In the genomic region with DNA sequence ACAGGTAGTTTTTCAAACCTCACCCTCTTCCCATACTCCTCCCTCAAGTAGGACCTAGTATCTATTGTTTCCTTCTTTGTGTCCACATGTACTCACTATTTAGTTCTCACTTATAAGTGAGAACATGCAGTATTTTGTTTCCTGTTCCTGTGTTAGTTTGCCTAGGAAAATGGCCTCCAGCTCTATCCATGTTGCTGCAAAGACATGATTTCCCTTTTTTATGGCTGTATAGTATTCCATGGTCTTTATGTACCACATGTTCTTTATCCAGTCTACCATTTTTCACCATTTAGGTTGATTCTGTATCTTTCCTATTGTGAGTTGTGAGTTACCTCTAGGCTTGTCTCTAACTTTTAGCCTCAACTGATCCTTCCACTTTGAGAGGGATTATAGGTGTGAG, we compare ENCODE assay signal across 20 cellular contexts.
DNase-seq lines count a peak whose midpoint lies in the region; ATAC-seq, FAIRE-seq and TF ChIP-seq lines count a peak whose summit lies in the region.
"Had no signal": no experiment of that assay in that cellular context is flagged by ENCODE, and none has a peak within 500 bp of the region (broad histone marks: within the 10 kb centered on the region; RNA-seq: fewer than 3 reads in every experiment).

No MANE protein-coding gene starts in this region.

- in situ Hi-C loops in IMR-90 (cut with MboI; ENCODE audit: low sequenced_read_pairs) = no loop called here

- H3K27ac Mint-ChIP-seq in activated CD4-positive, alpha-beta memory T cell treated with anti-CD3 and anti-CD28 coated beads, Interleukin-2, amount 10 ng/mL, durations not matched to agents 7 days and 5 days = no peak overlapping the region
- H3K27ac Mint-ChIP-seq: B cell; CD4-positive, alpha-beta T cell; CD8-positive, alpha-beta T cell had no signal

- H3K36me3 ChIP-seq in HEK293 (ENCODE audit: control insufficient read depth in 2 of 2, insufficient read depth in 1 of 2, low read length in 2 of 2) (no peaks in the 10 kb centered on the region), IMR-90 (ENCODE audit: control insufficient read depth, insufficient read depth, low read length) (peaks cover 1% of the 10 kb centered on the region; the same call in 1 of the 2 replicates), H1 (ENCODE audit: control insufficient read depth in 2 of 4, insufficient read depth in 4 of 4, low read length in 3 of 4) (no peaks in the 10 kb centered on the region)
- H3K36me3 ChIP-seq: BLaER1 treated with 17β-estradiol and CSF1 and Interleukin-3, amounts not matched to agents 10 nM and 100 nM had no signal

- no peaks in the 10 kb centered on the region for H3K9me1 ChIP-seq in IMR-90 (ENCODE audit: insufficient read depth, low read length)

- H3K4me1 ChIP-seq in HEK293 (ENCODE audit: control insufficient read depth, insufficient read depth, low read length) = no peaks in the 10 kb centered on the region
- H3K4me1 ChIP-seq in IMR-90 (ENCODE audit: control insufficient read depth, insufficient read depth, low read length) = no peaks in the 10 kb centered on the region
- H3K4me1 ChIP-seq in H1 (replicated peaks in 1 of 4; ENCODE audit: control insufficient read depth in 3 of 4, insufficient read depth in 4 of 4, low read length in 3 of 4) = no peaks in the 10 kb centered on the region; a peak in 1 of 7 replicates
- H3K4me1 ChIP-seq: A549; BLaER1 treated with 17β-estradiol and CSF1 and Interleukin-3, amounts not matched to agents 10 nM and 100 nM; Caco-2 had no signal

- TF ChIP-seq POLR2A in IMR-90 (IDR thresholded peaks at IDR 0.05; ENCODE audit: low read depth, low read length) (no peak), H1 (IDR thresholded peaks at IDR 0.05; ENCODE audit: control extremely low read depth in 1 of 2, low read depth in 2 of 2, low read length in 2 of 2) (no peak)

- POLR2A ChIA-PET in HEK293 (lab: Yijun Ruan, JAX) = no interaction called here
- POLR2A ChIA-PET in IMR-90 (lab: Charles Lee; ENCODE audit: unreplicated experiment) = no interaction called here
- POLR2A ChIA-PET in H1 (lab: Charles Lee; ENCODE audit: partially characterized antibody) = no interaction called here
- POLR2A ChIA-PET in activated CD4-positive, alpha-beta memory T cell treated with anti-CD3 and anti-CD28 coated beads, Interleukin-2, amount 10 ng/mL, durations not matched to agents 7 days and 5 days (lab: Charles Lee) = no interaction called here

- no peaks in the 10 kb centered on the region for H4K20me1 ChIP-seq in IMR-90 (ENCODE audit: insufficient read depth, low read length)
- H4K20me1 ChIP-seq in H1 (replicated peaks in 1 of 2; ENCODE audit: control insufficient read depth in 1 of 2, insufficient read depth in 2 of 2, low read length in 2 of 2) = no peaks in the 10 kb centered on the region
- H4K20me1 ChIP-seq: BLaER1 treated with 17β-estradiol and CSF1 and Interleukin-3, amounts not matched to agents 10 nM and 100 nM had no signal

- H3K27ac ChIP-seq in HEK293 (ENCODE audit: extremely low read depth, low read depth, low read length) (no peak overlapping the region), IMR-90 (ENCODE audit: insufficient read depth, low read length) (no peak overlapping the region), H1 (ENCODE audit: low read depth, low read length) (no peak overlapping the region)
- H3K27ac ChIP-seq: 22Rv1; A549; BLaER1 treated with 17β-estradiol and CSF1 and Interleukin-3, amounts not matched to agents 10 nM and 100 nM; C4-2B had no signal

- no peak overlapping the region for H3K4me3 Mint-ChIP-seq in activated CD4-positive, alpha-beta memory T cell treated with anti-CD3 and anti-CD28 coated beads, Interleukin-2, amount 10 ng/mL, durations not matched to agents 7 days and 5 days
- H3K4me3 Mint-ChIP-seq: B cell; CD4-positive, alpha-beta T cell; CD8-positive, alpha-beta T cell had no signal

- no peak for TF ChIP-seq EP300 in H1 (IDR thresholded peaks at IDR 0.05; ENCODE audit: borderline replicate concordance in 1 of 2, low read depth in 2 of 2, low read length in 2 of 2)

- TSS peak; percentile 8 for BruUV-seq in IMR-90 (replicated peaks; lab: Mats Ljungman, UMichigan)

- H2BK120ac ChIP-seq in IMR-90 (ENCODE audit: low read depth, low read length) (no peak overlapping the region), H1 (replicated peaks; ENCODE audit: low read depth, low read length) (no peak overlapping the region)

- H3K9me3 ChIP-seq in HEK293 (ENCODE audit: control insufficient read depth, insufficient read depth, low read depth, low read length) = no peaks in the 10 kb centered on the region
- no peaks in the 10 kb centered on the region; the same call in 1 of the 2 replicates for H3K9me3 ChIP-seq in IMR-90 (ENCODE audit: control insufficient read depth, insufficient read depth, low read length)
- H3K9me3 ChIP-seq in H1 (ENCODE audit: insufficient read depth in 2 of 2, low read depth in 1 of 2, low read length in 1 of 2) = peaks cover 0 to 3% of the 10 kb centered on the region in 2 experiments; a peak in 1 of 4 replicates
- H3K9me3 ChIP-seq: A549, Caco-2 had no signal

- no peak overlapping the region for H2BK15ac ChIP-seq in IMR-90 (ENCODE audit: low read depth, low read length)
- H2BK15ac ChIP-seq in H1 (ENCODE audit: low read length) = no peak overlapping the region

- dilution Hi-C loops in IMR-90 (cut with HindIII; ENCODE audit: low sequenced_read_pairs, unreplicated experiment) = no loop called here

- H3K9ac ChIP-seq in IMR-90 (ENCODE audit: low read depth, low read length) (no peak overlapping the region), H1 (replicated peaks in 1 of 4; ENCODE audit: extremely low read depth in 1 of 4, low read depth in 3 of 4, low read length in 3 of 4) (no peak overlapping the region)
- H3K9ac ChIP-seq: BLaER1 treated with 17β-estradiol and CSF1 and Interleukin-3, amounts not matched to agents 10 nM and 100 nM had no signal

- FAIRE-seq in H1 (lab: Jason Lieb, UNC) = no peak
- FAIRE-seq: A549, D721Med, G401.6, GM12891 had no signal

- H3K56ac ChIP-seq in IMR-90 (ENCODE audit: extremely low read depth, insufficient read depth, low read length) (no peak overlapping the region), H1 (replicated peaks; ENCODE audit: insufficient read length, low read depth, low read length) (no peak overlapping the region)

- H3K9me3 Mint-ChIP-seq in activated CD4-positive, alpha-beta memory T cell treated with anti-CD3 and anti-CD28 coated beads, Interleukin-2, amount 10 ng/mL, durations not matched to agents 7 days and 5 days = peaks cover 5% of the 10 kb centered on the region

- H3K23ac ChIP-seq in IMR-90 (ENCODE audit: low read depth, low read length) = no peak overlapping the region
- no peak overlapping the region for H3K23ac ChIP-seq in H1 (ENCODE audit: insufficient read length)

- no peak overlapping the region for H2BK5ac ChIP-seq in IMR-90 (ENCODE audit: low read depth, low read length, poor library complexity, severe bottlenecking)
- H2BK5ac ChIP-seq in H1 (ENCODE audit: low read depth, low read length) = no peak overlapping the region

- DNase-seq in IMR-90 = no peak
- DNase-seq in H1 (ENCODE audit: low read depth in 1 of 2, low spot score in 2 of 2) = no peak
- DNase-seq in activated CD4-positive, alpha-beta memory T cell treated with anti-CD3 and anti-CD28 coated beads, Interleukin-2, amount 10 ng/mL, durations not matched to agents 7 days and 5 days = no peak
- DNase-seq: AML-193; Caco-2; Calu3; CD4-positive, alpha-beta T cell; CD8-positive, alpha-beta T cell; DMS79 treated with DMSO at 0.1 percent for 48 hours; GF-D8 had no signal

- CTCF ChIA-PET in HEK293 (lab: Yijun Ruan, JAX) = interaction anchor here (0.6 to 0.7 kb wide), 2 partner anchors 38 to 63 kb away, joined by 3 read pairs; no protein-coding TSS in a partner anchor
- CTCF ChIA-PET in IMR-90 (lab: Yijun Ruan, JAX) = no interaction called here
- CTCF ChIA-PET in H1 (lab: Charles Lee; ENCODE audit: partially characterized antibody) = no interaction called here
- CTCF ChIA-PET in activated CD4-positive, alpha-beta memory T cell treated with anti-CD3 and anti-CD28 coated beads, Interleukin-2, amount 10 ng/mL, durations not matched to agents 7 days and 5 days (lab: Charles Lee) = no interaction called here

- no peak overlapping the region for H3K4ac ChIP-seq in IMR-90 (ENCODE audit: low read depth, low read length)
- no peak overlapping the region for H3K4ac ChIP-seq in H1 (replicated peaks; ENCODE audit: insufficient read length, low read depth, low read length)

- H3K4me2 ChIP-seq in IMR-90 (ENCODE audit: low read depth, low read length) = no peak overlapping the region
- H3K4me2 ChIP-seq in H1 (ENCODE audit: insufficient read depth in 1 of 2, low read depth in 2 of 2, low read length in 2 of 2) = no peak overlapping the region
- H3K4me2 ChIP-seq: A549; BLaER1 treated with 17β-estradiol and CSF1 and Interleukin-3, amounts not matched to agents 10 nM and 100 nM had no signal

- no peak overlapping the region for H2AK9ac ChIP-seq in IMR-90 (replicated peaks; ENCODE audit: low read depth, low read length, poor library complexity)

- H3K4me3 ChIP-seq in HEK293 (ENCODE audit: low read depth, low read length) (no peak overlapping the region), IMR-90 (ENCODE audit: insufficient read depth, low read depth, low read length) (no peak overlapping the region), H1 (ENCODE audit: extremely low read depth in 1 of 4, insufficient read depth in 2 of 4, low read depth in 3 of 4, low read length in 4 of 4) (no peak overlapping the region)
- H3K4me3 ChIP-seq: A549; BLaER1 treated with 17β-estradiol and CSF1 and Interleukin-3, amounts not matched to agents 10 nM and 100 nM had no signal

- no peaks in the 10 kb centered on the region for H3K79me2 ChIP-seq in H1 (ENCODE audit: control insufficient read depth in 1 of 2, insufficient read depth in 2 of 2, low read length in 2 of 2)

- H3K27me3 ChIP-seq in IMR-90 (ENCODE audit: control insufficient read depth, insufficient read depth, low read length) = no peaks in the 10 kb centered on the region
- no peaks in the 10 kb centered on the region for H3K27me3 ChIP-seq in H1 (replicated peaks in 1 of 4; ENCODE audit: control insufficient read depth in 3 of 4, extremely low read depth in 1 of 4, insufficient read depth in 3 of 4, low read length in 3 of 4)
- H3K27me3 ChIP-seq: BLaER1 treated with 17β-estradiol and CSF1 and Interleukin-3, amounts not matched to agents 10 nM and 100 nM had no signal

- H2AFZ ChIP-seq in IMR-90 (replicated peaks; ENCODE audit: low read length, poor library complexity) (no peak overlapping the region), H1 (ENCODE audit: low read length) (no peak overlapping the region)

- no peak overlapping the region for H3K18ac ChIP-seq in IMR-90 (ENCODE audit: low read depth, low read length)
- H3K18ac ChIP-seq in H1 (ENCODE audit: extremely low read depth, low read length) = no peak overlapping the region

- no peaks in the 10 kb centered on the region for H3K4me1 Mint-ChIP-seq in activated CD4-positive, alpha-beta memory T cell treated with anti-CD3 and anti-CD28 coated beads, Interleukin-2, amount 10 ng/mL, durations not matched to agents 7 days and 5 days
- H3K4me1 Mint-ChIP-seq: B cell had no signal

- no peak for TF ChIP-seq CTCF in HEK293 (tag by site-specific recombination; IDR thresholded peaks at IDR 0.05)
- TF ChIP-seq CTCF in IMR-90 (conservative IDR thresholded peaks at IDR 0.05; ENCODE audit: low read depth, low read length) = no peak
- no peak for TF ChIP-seq CTCF in H1 (IDR thresholded peaks at IDR 0.05; ENCODE audit: control extremely low read depth in 1 of 3, insufficient read depth in 1 of 3, low read depth in 1 of 3, low read length in 3 of 3)

- H3K79me1 ChIP-seq in IMR-90 (ENCODE audit: low read depth in 1 of 2, low read length in 2 of 2) (no peaks in the 10 kb centered on the region), H1 (ENCODE audit: low read depth, low read length) (no peaks in the 10 kb centered on the region)

- H3K36me3 Mint-ChIP-seq in activated CD4-positive, alpha-beta memory T cell treated with anti-CD3 and anti-CD28 coated beads, Interleukin-2, amount 10 ng/mL, durations not matched to agents 7 days and 5 days (ENCODE audit: low read depth) = no peaks in the 10 kb centered on the region
- H3K36me3 Mint-ChIP-seq: CD8-positive, alpha-beta T cell had no signal

- H3K27me3 Mint-ChIP-seq in activated CD4-positive, alpha-beta memory T cell treated with anti-CD3 and anti-CD28 coated beads, Interleukin-2, amount 10 ng/mL, durations not matched to agents 7 days and 5 days = no peaks in the 10 kb centered on the region
- H3K27me3 Mint-ChIP-seq: B cell; CD4-positive, alpha-beta T cell had no signal

- H2AK5ac ChIP-seq in IMR-90 (ENCODE audit: low read depth, low read length) = no peak overlapping the region
- no peak overlapping the region for H2AK5ac ChIP-seq in H1 (ENCODE audit: low read depth, low read length)

- H4K8ac ChIP-seq in IMR-90 (ENCODE audit: low read depth in 2 of 2, low read length in 2 of 2) (no peak overlapping the region), H1 (ENCODE audit: extremely low read depth, insufficient read depth, low read length) (no peak overlapping the region)

- no peaks in the 10 kb centered on the region for H3K23me2 ChIP-seq in H1 (ENCODE audit: low read depth, low read length)

- no peak overlapping the region for H4K5ac ChIP-seq in IMR-90 (ENCODE audit: low read depth, low read length)
- H4K5ac ChIP-seq in H1 (ENCODE audit: insufficient read length, low read depth, low read length) = no peak overlapping the region

- no peak overlapping the region for H2BK20ac ChIP-seq in IMR-90 (ENCODE audit: low read depth, low read length)
- no peak overlapping the region for H2BK20ac ChIP-seq in H1 (ENCODE audit: low read length)

- intact Hi-C loops in IMR-90 (cut with micrococcal nuclease) = no loop called here

- H4K91ac ChIP-seq in IMR-90 (ENCODE audit: insufficient read depth, low read depth, low read length) (no peak overlapping the region), H1 (replicated peaks; ENCODE audit: insufficient read length, low read length) (no peak overlapping the region)

- ATAC-seq in IMR-90 (ENCODE audit: low read depth) (no peak), GM19035 (IDR thresholded peaks at IDR 0.05; ENCODE audit: unreplicated experiment) (no peak)
- ATAC-seq: A549; CD8-positive, alpha-beta T cell had no signal

- no peak overlapping the region for H2BK12ac ChIP-seq in H1 (ENCODE audit: low read depth, low read length)

- no peak overlapping the region for H3K14ac ChIP-seq in IMR-90 (replicated peaks; ENCODE audit: low read depth, low read length)
- H3K14ac ChIP-seq in H1 (ENCODE audit: insufficient read length) = no peak overlapping the region

- TF ChIP-seq RAD21 in IMR-90 (IDR thresholded peaks at IDR 0.05; ENCODE audit: low read length) (no peak), H1 (IDR thresholded peaks at IDR 0.05 in 1 of 2, conservative IDR thresholded peaks at IDR 0.05 in 1 of 2; ENCODE audit: low read depth in 2 of 2, low read length in 2 of 2) (no peak)
